In the genomic region with DNA sequence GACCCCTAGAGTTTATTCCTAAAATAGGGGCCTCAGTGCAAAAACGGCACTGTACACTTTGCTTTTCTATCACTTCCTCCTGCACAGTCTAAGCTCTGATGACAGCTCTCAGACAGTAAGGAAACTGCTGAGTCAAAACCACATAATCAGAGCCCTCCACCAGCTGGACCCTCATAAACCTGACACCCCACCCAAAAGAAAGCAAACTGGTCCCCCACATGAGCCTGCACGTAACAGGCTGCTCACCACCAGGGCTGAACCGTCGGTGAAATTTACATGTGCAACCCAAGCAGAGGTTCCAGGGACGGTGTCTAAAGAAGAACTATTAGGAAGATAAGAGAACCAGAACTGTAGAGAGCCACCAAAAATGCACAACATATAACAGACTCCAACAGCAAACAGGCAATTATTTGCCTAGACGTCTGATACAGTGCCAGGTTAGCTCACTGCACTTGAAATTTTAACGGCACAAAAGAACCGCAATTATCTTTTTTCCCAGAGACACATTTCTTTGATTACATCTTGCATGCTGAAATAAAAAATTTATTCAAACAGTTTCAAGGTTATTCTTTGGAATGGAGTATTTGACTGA, we compare ENCODE assay signal across 8 cellular contexts. TPM values are rescaled to one million over a fixed set of nuclear protein-coding genes. Genes with fewer than 3 reads are reported as not detected.
DNase-seq lines count a peak whose midpoint lies in the region; ATAC-seq and TF ChIP-seq lines count a peak whose summit lies in the region.

No MANE protein-coding gene starts in this region.

- CTCF ChIA-PET in GM10248 (lab: Yijun Ruan, JAX): interaction anchor here (0.9 to 3.7 kb wide), 4 partner anchors 10 to 244 kb away, joined by 3 to 19 read pairs (median 4); no protein-coding TSS in a partner anchor

- TF ChIP-seq CTCF in GM10248 (IDR thresholded peaks at IDR 0.05; ENCODE audit: control extremely low read depth, extremely low read depth, low read depth, missing control alignments): no peak
- TF ChIP-seq CTCF in body of pancreas (IDR thresholded peaks at IDR 0.05): no peak
- no peak for TF ChIP-seq CTCF in neural crest cell (conservative IDR thresholded peaks at IDR 0.05)
- no peak for TF ChIP-seq CTCF in colonic mucosa (IDR thresholded peaks at IDR 0.05)

- peak overlapping the region; percentile 85 for H3K27ac Mint-ChIP-seq in neural crest cell (ENCODE audit: unreplicated experiment)

- WGBS in body of pancreas, 2 donors: 8% methylated on average over 8 of the region's 8 CpGs

- H3K36me3 ChIP-seq in body of pancreas (replicated peaks in 1 of 2; ENCODE audit: insufficient read depth in 1 of 2, low read depth in 2 of 2): no peaks in the 10 kb centered on the region
- H3K36me3 ChIP-seq in colonic mucosa: no peaks in the 10 kb centered on the region

- H3K27ac ChIP-seq in body of pancreas: peak overlapping the region; percentile 2 to 80 (median 64)
- H3K27ac ChIP-seq in colonic mucosa: no peak overlapping the region

- H3K4me1 ChIP-seq in body of pancreas (peaks cover 95% of the 10 kb centered on the region), colonic mucosa (peaks cover 6% of the 10 kb centered on the region)

- H3K36me3 Mint-ChIP-seq in neural crest cell (ENCODE audit: low read depth): no peaks in the 10 kb centered on the region

- H3K4me3 ChIP-seq in body of pancreas (no peak overlapping the region), colonic mucosa (no peak overlapping the region)

- POLR2A ChIA-PET in GM10248 (lab: Yijun Ruan, JAX): interaction anchor here (0.6 kb wide), 1 partner anchor 21 kb away, joined by 3 read pairs; no protein-coding TSS in a partner anchor

- H3K27me3 ChIP-seq in body of pancreas (no peaks in the 10 kb centered on the region), colonic mucosa (no peaks in the 10 kb centered on the region)

- H3K27me3 Mint-ChIP-seq in neural crest cell (ENCODE audit: low read depth): no peaks in the 10 kb centered on the region

- intact Hi-C loops in body of pancreas (cut with DNase I): no loop called here
- intact Hi-C loops in colonic mucosa (cut with DNase I): no loop called here

- no peak for TF ChIP-seq POLR2A in body of pancreas (IDR thresholded peaks at IDR 0.05)

- no peak overlapping the region for H3K4me3 Mint-ChIP-seq in neural crest cell

- ATAC-seq in GM21786 (IDR thresholded peaks at IDR 0.05; ENCODE audit: unreplicated experiment) (peak; percentile 74), body of pancreas (no peak)

- DNase-seq in GM10248 (ENCODE audit: extremely low spot score) (peak; percentile 43), NCI-H1105 treated with DMSO at 0.1 percent for 48 hours (lab: John Stamatoyannopoulos, UW) (peak; percentile 81), body of pancreas (no peak), neural crest cell (ENCODE audit: low read depth, low spot score) (no peak), pons (ENCODE audit: low spot score) (no peak), T-helper 1 cell (no peak), colonic mucosa (no peak)

- H3K9me3 ChIP-seq in body of pancreas (no peaks in the 10 kb centered on the region), colonic mucosa (no peaks in the 10 kb centered on the region)

- no peaks in the 10 kb centered on the region for H3K9me3 Mint-ChIP-seq in neural crest cell

- peaks cover 14% of the 10 kb centered on the region for H3K4me1 Mint-ChIP-seq in neural crest cell

- H3K9ac ChIP-seq in colonic mucosa (ENCODE audit: low read depth in 2 of 2, low read length in 2 of 2): no peak overlapping the region

RNA-seq across cellular contexts. Expression of gene SGMS1, which starts 19.6 kb away (rescaled TPM):
- 10 to 100 TPM; 46.2 to 68.9 TPM for total RNA-seq in body of pancreas
- total RNA-seq in neural crest cell: 14.2 and 14.4 TPM in 2 replicates
- total RNA-seq in colonic mucosa: 10 to 100 TPM; 19.4 to 19.5 TPM

Comparison
In these comparisons a context has a peak if more than half of its experiments do, and no peak if none do; other contexts are left out.
1. DNase-seq: peak in GM10248 (single experiment) and NCI-H1105 treated with DMSO at 0.1 percent for 48 hours (single experiment); none in body of pancreas (0 of 4), neural crest cell (single experiment), pons (single experiment), T-helper 1 cell (0 of 5) and colonic mucosa (single experiment).